9 cellular contexts compared by ENCODE assay signal in genomic region chr14:74038015-74038859, GRCh38. TPM values are rescaled to one million over a fixed set of nuclear protein-coding genes. Genes with fewer than 3 reads are reported as not detected.
DNase-seq lines count a peak whose midpoint lies in the region; ATAC-seq and TF ChIP-seq lines count a peak whose summit lies in the region.
"Had no signal": no experiment of that assay in that cellular context is flagged by ENCODE, and none has a peak within 500 bp of the region (broad histone marks: within the 10 kb centered on the region; RNA-seq: fewer than 3 reads in every experiment).

No MANE protein-coding gene starts in this region.

- TF ChIP-seq CTCF in right lobe of liver (IDR thresholded peaks at IDR 0.05) = peak; percentile 71 to 78 (median 72)

- ATAC-seq in right lobe of liver (peak; percentile 60 to 81 (median 78)), HG02981 (IDR thresholded peaks at IDR 0.05; ENCODE audit: unreplicated experiment) (no peak), HG03159 (IDR thresholded peaks at IDR 0.05; ENCODE audit: unreplicated experiment) (no peak), HG02759 (IDR thresholded peaks at IDR 0.05; ENCODE audit: unreplicated experiment) (no peak)

- POLR2A ChIA-PET in HEK293T (lab: Yijun Ruan, JAX) = no interaction called here

- H3K4me3 ChIP-seq in right lobe of liver = no peak overlapping the region
- H3K4me3 ChIP-seq: skin epidermis had no signal

- H3K27me3 ChIP-seq in right lobe of liver = no peaks in the 10 kb centered on the region

- TF ChIP-seq POLR2A in right lobe of liver (IDR thresholded peaks at IDR 0.05) = no peak

- in situ Hi-C loops in T47D (cut with HindIII; ENCODE audit: low pct_unique_long_range_greater_than_20kb, low sequenced_read_pairs) = no loop called here

- CTCF ChIA-PET in HEK293T (lab: Yijun Ruan, JAX) = interaction anchor here (0.7 kb wide), 1 partner anchor 309 kb away, joined by 4 read pairs; no protein-coding TSS in a partner anchor

- no peaks in the 10 kb centered on the region for H3K36me3 ChIP-seq in right lobe of liver

- H3K4me1 ChIP-seq in right lobe of liver = no peaks in the 10 kb centered on the region

- 45% methylated on average over 2 of the region's 3 CpGs for WGBS in right lobe of liver (ENCODE audit: insufficient coverage, low coverage, low lambda C conversion rate, missing lambda C conversion rate)

- intact Hi-C loops in right lobe of liver (cut with DNase I) = no loop called here

- DNase-seq in D341Med (ENCODE audit: low spot score) (peak; percentile 38), HEK293T (ENCODE audit: extremely low spot score) (peak; percentile 33), NCI-H82 treated with DMSO at 0.1 percent for 48 hours (lab: John Stamatoyannopoulos, UW; ENCODE audit: unreplicated experiment) (peak; percentile 40), T47D (ENCODE audit: low read depth in 1 of 2, low spot score in 1 of 2) (peak; percentile 64 to 81), right lobe of liver (no peak)

- H3K9me3 ChIP-seq in right lobe of liver = no peaks in the 10 kb centered on the region

- H3K27ac ChIP-seq in right lobe of liver = no peak overlapping the region
- H3K27ac ChIP-seq: skin epidermis had no signal

TF ChIP-seq in HEK293T, 16 proteins besides CTCF, POLR2A, EP300 and RAD21:
- no peak for TF ChIP-seq L3MBTL2 (conservative IDR thresholded peaks at IDR 0.05)
- TF ChIP-seq FOXK2 (IDR thresholded peaks at IDR 0.05) = no peak
- no peak for TF ChIP-seq PKNOX1 (IDR thresholded peaks at IDR 0.05)
- TF ChIP-seq CTBP1 (IDR thresholded peaks at IDR 0.05; ENCODE audit: borderline replicate concordance) = no peak
- no peak for TF ChIP-seq FOXM1 (IDR thresholded peaks at IDR 0.05; ENCODE audit: borderline replicate concordance)
- no peak for TF ChIP-seq SP1 (IDR thresholded peaks at IDR 0.05)
- TF ChIP-seq ARNT (IDR thresholded peaks at IDR 0.05) = no peak
- TF ChIP-seq FOXA1 (IDR thresholded peaks at IDR 0.05) = no peak
- TF ChIP-seq ELF4 (IDR thresholded peaks at IDR 0.05) = no peak
- TF ChIP-seq LEF1 (IDR thresholded peaks at IDR 0.05; ENCODE audit: borderline replicate concordance) = no peak
- no peak for TF ChIP-seq NFRKB (IDR thresholded peaks at IDR 0.05)

RNA-seq across cellular contexts. Expression of gene BBOF1, which starts 19.1 kb away (rescaled TPM):
- 1 to 10 TPM in 5 of 6 experiments, under 1 TPM in 1; 0.81 to 3.3 (median 1.3) TPM for total RNA-seq in right lobe of liver

RNA-seq across cellular contexts. Expression of gene ENTPD5, which starts 19.1 kb away (rescaled TPM):
- 100 to 1,000 TPM in 4 of 6 experiments, 10 to 100 TPM in 2; 96.6 to 334 (median 150) TPM for total RNA-seq in right lobe of liver

RNA-seq across cellular contexts. Expression of gene ALDH6A1, which starts 46.0 kb away (rescaled TPM):
- 100 to 1,000 TPM in 5 of 6 experiments, 10 to 100 TPM in 1; 99.1 to 449 (median 221) TPM for total RNA-seq in right lobe of liver

RNA-seq across cellular contexts. Expression of gene LIN52, which starts 46.5 kb away (rescaled TPM):
- 10 to 100 TPM in 1 of 6 experiments, 1 to 10 TPM in 5; 2.3 to 59.5 (median 4.8) TPM for total RNA-seq in right lobe of liver

Comparison
In these comparisons a context has a peak if more than half of its experiments do, and no peak if none do; other contexts are left out.
1. DNase-seq: peak in D341Med (single experiment), HEK293T (single experiment), NCI-H82 treated with DMSO at 0.1 percent for 48 hours (single experiment) and T47D (2 of 2); none in right lobe of liver (0 of 3).
2. ATAC-seq: peak in right lobe of liver (4 of 4); none in HG02981 (single experiment), HG03159 (single experiment) and HG02759 (single experiment).